10 cellular contexts compared by ENCODE assay signal in the genomic region with DNA sequence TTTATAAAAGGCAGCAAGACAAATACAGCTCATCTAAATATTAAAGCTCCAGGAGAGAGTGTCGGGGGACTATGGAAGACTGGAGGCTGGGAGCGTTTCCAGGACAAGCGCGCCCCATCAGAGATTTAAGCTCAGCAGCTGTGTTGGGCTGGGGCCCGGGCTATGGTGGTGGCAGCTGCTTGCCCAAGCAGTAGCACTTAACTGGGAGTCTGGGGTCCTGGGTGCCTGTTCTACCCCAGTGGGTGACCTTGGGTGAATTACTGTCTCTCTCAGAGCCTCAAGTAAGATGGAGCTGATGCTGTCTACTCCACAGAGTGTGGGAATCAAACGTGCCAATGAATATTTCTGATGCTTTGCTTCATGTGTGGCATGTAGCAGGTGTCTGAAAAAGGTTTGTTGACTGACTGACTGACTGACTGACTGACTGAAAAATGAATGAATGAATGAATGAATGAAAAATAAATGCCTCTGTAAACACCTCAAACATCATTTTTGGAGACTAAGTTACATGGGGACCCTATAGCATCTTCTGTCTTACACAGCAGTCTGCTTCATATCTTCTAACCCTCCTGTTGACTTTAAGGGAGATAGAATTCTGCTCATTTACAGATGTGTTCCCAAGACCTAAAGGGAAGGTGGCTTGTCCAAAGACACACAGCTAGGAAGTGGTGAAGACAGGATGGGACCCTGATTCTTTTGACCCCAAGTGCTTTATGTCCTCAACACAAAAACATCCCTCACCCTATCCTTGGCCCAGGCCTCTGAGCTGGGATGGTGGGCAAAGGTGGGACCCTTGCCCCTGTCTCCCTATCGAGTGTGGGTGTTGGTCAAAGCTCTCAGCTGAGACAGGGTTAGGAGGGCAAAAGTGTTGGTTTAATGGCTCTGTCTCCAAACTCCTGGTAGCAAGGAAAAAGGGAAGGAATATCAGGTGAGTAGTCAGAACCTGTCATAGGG.
DNase-seq lines count a peak whose midpoint lies in the region; FAIRE-seq and TF ChIP-seq lines count a peak whose summit lies in the region.
"Had no signal": no experiment of that assay in that cellular context is flagged by ENCODE, and none has a peak within 500 bp of the region (broad histone marks: within the 10 kb centered on the region; RNA-seq: fewer than 3 reads in every experiment).

No MANE protein-coding gene starts in this region.

- POLR2A ChIA-PET in CD4-positive, alpha-beta memory T cell (lab: Charles Lee; ENCODE audit: partially characterized antibody): interaction anchor here (1.2 to 1.4 kb wide), 3 partner anchors 10 to 74 kb away, joined by 3 to 4 read pairs (median 4); no protein-coding TSS in a partner anchor

- peaks cover 40% of the 10 kb centered on the region for H3K4me1 ChIP-seq in CD4-positive, alpha-beta memory T cell (ENCODE audit: insufficient read depth, low read length)
- H3K4me1 ChIP-seq in astrocyte (ENCODE audit: insufficient read depth, low read length) (peaks cover 21% of the 10 kb centered on the region), neural progenitor cell (peaks cover 3% of the 10 kb centered on the region)

- H3K9me3 ChIP-seq in CD4-positive, alpha-beta memory T cell (ENCODE audit: control insufficient read depth in 1 of 2, low read length in 2 of 2): no peaks in the 10 kb centered on the region
- H3K9me3 ChIP-seq in astrocyte (ENCODE audit: insufficient read depth, low read depth, low read length): no peaks in the 10 kb centered on the region
- H3K9me3 ChIP-seq in neural progenitor cell (ENCODE audit: low read depth): no peaks in the 10 kb centered on the region

- peak overlapping the region in 1 of 2 donors; percentile 40 for H3K4me3 ChIP-seq in CD4-positive, alpha-beta memory T cell (ENCODE audit: low read length in 2 of 2)
- H3K4me3 ChIP-seq in Jurkat, Clone E6-1 (ENCODE audit: low read length): peak overlapping the region; percentile 28
- no peak overlapping the region for H3K4me3 ChIP-seq in astrocyte (ENCODE audit: insufficient read depth, low read depth, low read length)
- H3K4me3 ChIP-seq in neural progenitor cell: no peak overlapping the region
- H3K4me3 ChIP-seq: skin epidermis had no signal

- H2AFZ ChIP-seq in astrocyte (ENCODE audit: low read depth, low read length): peak overlapping the region; percentile 55
- no peak overlapping the region for H2AFZ ChIP-seq in neural progenitor cell (replicated peaks)

- intact Hi-C loops in CD4-positive, alpha-beta memory T cell (cut with micrococcal nuclease): loop anchor here (10.0 kb wide), 1 partner anchor 64 kb away; no protein-coding TSS in a partner anchor

- no peaks in the 10 kb centered on the region for H3K36me3 Mint-ChIP-seq in CD4-positive, alpha-beta memory T cell
- H3K36me3 Mint-ChIP-seq in astrocyte (ENCODE audit: low read depth, unreplicated experiment) (no peaks in the 10 kb centered on the region), nephron progenitor cell (ENCODE audit: low read depth) (no peaks in the 10 kb centered on the region), neural progenitor cell (no peaks in the 10 kb centered on the region)
- H3K36me3 Mint-ChIP-seq: stimulated activated memory B cell treated with anti-CD40 and anti-IgM and Interleukin-4, amounts not matched to agents 10 μg/mL and 1 μg/mL and 100 μg/mL, for 72 hours had no signal

- H3K36me3 ChIP-seq in CD4-positive, alpha-beta memory T cell (ENCODE audit: insufficient read depth, low read length): no peaks in the 10 kb centered on the region
- H3K36me3 ChIP-seq in astrocyte (ENCODE audit: insufficient read depth, low read length) (no peaks in the 10 kb centered on the region), neural progenitor cell (no peaks in the 10 kb centered on the region)

- peak overlapping the region in 5 of 7 donors; percentile 19 to 77 (median 55) for H3K27ac Mint-ChIP-seq in CD4-positive, alpha-beta memory T cell
- H3K27ac Mint-ChIP-seq in astrocyte (ENCODE audit: unreplicated experiment) (no peak overlapping the region), nephron progenitor cell (peak overlapping the region; percentile 17), neural progenitor cell (no peak overlapping the region)
- H3K27ac Mint-ChIP-seq: stimulated activated memory B cell treated with anti-CD40 and anti-IgM and Interleukin-4, amounts not matched to agents 10 μg/mL and 1 μg/mL and 100 μg/mL, for 72 hours had no signal

- peaks cover 0 to 2% (median 0%) of the 10 kb centered on the region in 8 donors for H3K9me3 Mint-ChIP-seq in CD4-positive, alpha-beta memory T cell
- peaks cover 2% of the 10 kb centered on the region for H3K9me3 Mint-ChIP-seq in astrocyte (ENCODE audit: unreplicated experiment)
- no peaks in the 10 kb centered on the region for H3K9me3 Mint-ChIP-seq in nephron progenitor cell
- H3K9me3 Mint-ChIP-seq in neural progenitor cell: no peaks in the 10 kb centered on the region
- H3K9me3 Mint-ChIP-seq: stimulated activated memory B cell treated with anti-CD40 and anti-IgM and Interleukin-4, amounts not matched to agents 10 μg/mL and 1 μg/mL and 100 μg/mL, for 72 hours had no signal

- no peaks in the 10 kb centered on the region for H3K79me2 ChIP-seq in astrocyte (ENCODE audit: insufficient read depth, low read length)
- no peaks in the 10 kb centered on the region for H3K79me2 ChIP-seq in neural progenitor cell (ENCODE audit: low read depth)

- peaks cover 24 to 50% (median 32%) of the 10 kb centered on the region in 4 donors for H3K4me1 Mint-ChIP-seq in CD4-positive, alpha-beta memory T cell
- H3K4me1 Mint-ChIP-seq in astrocyte (ENCODE audit: low read depth, unreplicated experiment): peaks cover 3% of the 10 kb centered on the region
- peaks cover 50% of the 10 kb centered on the region for H3K4me1 Mint-ChIP-seq in nephron progenitor cell
- H3K4me1 Mint-ChIP-seq in neural progenitor cell: peaks cover 22% of the 10 kb centered on the region

- H3F3A ChIP-seq in neural progenitor cell (ENCODE audit: low read depth): no peaks in the 10 kb centered on the region

- peaks cover 2 to 19% of the 10 kb centered on the region in 2 donors for H3K27me3 Mint-ChIP-seq in CD4-positive, alpha-beta memory T cell
- H3K27me3 Mint-ChIP-seq in astrocyte (ENCODE audit: low read depth, unreplicated experiment) (peaks cover 42% of the 10 kb centered on the region), nephron progenitor cell (ENCODE audit: low read depth, poor library complexity) (peaks cover 20% of the 10 kb centered on the region), neural progenitor cell (ENCODE audit: insufficient read depth, low read depth) (no peaks in the 10 kb centered on the region)

- H3K4me2 ChIP-seq in astrocyte (ENCODE audit: low read length) (peak overlapping the region; percentile 75), neural progenitor cell (no peak overlapping the region)

- CTCF ChIA-PET in CD4-positive, alpha-beta memory T cell (lab: Charles Lee; ENCODE audit: partially characterized antibody): interaction anchor here (1.0 to 1.5 kb wide), 3 partner anchors 10 to 269 kb away, joined by 3 to 5 read pairs (median 4); no protein-coding TSS in a partner anchor

- no peaks in the 10 kb centered on the region for H3K27me3 ChIP-seq in CD4-positive, alpha-beta memory T cell (ENCODE audit: insufficient read depth, low read length)
- peaks cover 13% of the 10 kb centered on the region for H3K27me3 ChIP-seq in astrocyte (ENCODE audit: insufficient read depth, low read length)
- no peaks in the 10 kb centered on the region for H3K27me3 ChIP-seq in neural progenitor cell

- H4K20me1 ChIP-seq in astrocyte (ENCODE audit: insufficient read depth, low read length) (no peaks in the 10 kb centered on the region), neural progenitor cell (ENCODE audit: low read depth) (no peaks in the 10 kb centered on the region)

- no peak overlapping the region for H3K27ac ChIP-seq in CD4-positive, alpha-beta memory T cell (ENCODE audit: low read depth, low read length)
- H3K27ac ChIP-seq in astrocyte (ENCODE audit: low read depth, low read length): peak overlapping the region; percentile 33
- no peak overlapping the region for H3K27ac ChIP-seq in neural progenitor cell
- H3K27ac ChIP-seq: skin epidermis had no signal

- no peak for FAIRE-seq in astrocyte (lab: Jason Lieb, UNC)

- peak overlapping the region; percentile 15 to 83 (median 70) for H3K4me3 Mint-ChIP-seq in CD4-positive, alpha-beta memory T cell
- H3K4me3 Mint-ChIP-seq in astrocyte (ENCODE audit: unreplicated experiment) (no peak overlapping the region), nephron progenitor cell (no peak overlapping the region), neural progenitor cell (no peak overlapping the region)
- H3K4me3 Mint-ChIP-seq: stimulated activated memory B cell treated with anti-CD40 and anti-IgM and Interleukin-4, amounts not matched to agents 10 μg/mL and 1 μg/mL and 100 μg/mL, for 72 hours had no signal

- H3K9ac ChIP-seq in astrocyte (ENCODE audit: low read length): peak overlapping the region; percentile 22
- no peak overlapping the region for H3K9ac ChIP-seq in neural progenitor cell

- DNase-seq in CD4-positive, alpha-beta memory T cell: no peak
- DNase-seq in Jurkat, Clone E6-1 (ENCODE audit: low read depth, low spot score): no peak
- DNase-seq in astrocyte (ENCODE audit: low read depth): no peak
- DNase-seq in nephron progenitor cell: no peak
- no peak for DNase-seq in cerebellar nuclear complex (lab: John Stamatoyannopoulos, UW)
- DNase-seq in neural progenitor cell (ENCODE audit: low spot score): no peak
- DNase-seq in HUDEP-2 (lab: John Stamatoyannopoulos, UW; ENCODE audit: unreplicated experiment in 76 of 76): no peak
- DNase-seq: MV-4-11 had no signal

- TF ChIP-seq CTCF in astrocyte (IDR thresholded peaks at IDR 0.05; ENCODE audit: insufficient read depth, low read depth, low read length) (no peak), nephron progenitor cell (IDR thresholded peaks at IDR 0.05) (no peak), neural progenitor cell (IDR thresholded peaks at IDR 0.05) (no peak)

Comparison
In these comparisons a context has a peak if more than half of its experiments do, and no peak if none do; other contexts are left out.
1. H3K27ac Mint-ChIP-seq: peak in CD4-positive, alpha-beta memory T cell (5 of 7) and nephron progenitor cell (single experiment); none in astrocyte (single experiment) and neural progenitor cell (single experiment).
2. H3K4me3 Mint-ChIP-seq: peak in CD4-positive, alpha-beta memory T cell (8 of 8); none in astrocyte (single experiment), nephron progenitor cell (single experiment) and neural progenitor cell (single experiment).